Comparison of ENCODE assay signal across 10 cellular contexts in genomic region chr7:7911339-7911738, GRCh38. TPM values are rescaled to one million over a fixed set of nuclear protein-coding genes. Genes with fewer than 3 reads are reported as not detected.
A peak's percentile ranks its signal among the peaks of the same experiment; 100 is the strongest.
DNase-seq lines count a peak whose midpoint lies in the region; ATAC-seq and TF ChIP-seq lines count a peak whose summit lies in the region.
"Had no signal": no experiment of that assay in that cellular context is flagged by ENCODE, and none has a peak within 500 bp of the region (broad histone marks: within the 10 kb centered on the region; RNA-seq: fewer than 3 reads in every experiment).

No MANE protein-coding gene starts in this region.

- ATAC-seq in upper lobe of right lung (peak; percentile 74), aorta (ENCODE audit: low FRiP score) (no peak), right cardiac atrium (no peak)

- H3K36me3 Mint-ChIP-seq in MCF 10A (ENCODE audit: insufficient read depth, unreplicated experiment), result no peaks in the 10 kb centered on the region

- no peak overlapping the region for H3K4me3 ChIP-seq in breast epithelium
- H3K4me3 ChIP-seq in SJCRH30, result no peak overlapping the region
- no peak overlapping the region for H3K4me3 ChIP-seq in upper lobe of right lung
- no peak overlapping the region for H3K4me3 ChIP-seq in aorta (ENCODE audit: low read length in 2 of 2)
- H3K4me3 ChIP-seq in right cardiac atrium (ENCODE audit: low read length), result no peak overlapping the region

- BruUV-seq in MCF 10A (replicated peaks; lab: Mats Ljungman, UMichigan), result no TSS peak

- intact Hi-C loops in MCF 10A (cut with micrococcal nuclease) (no loop called here), breast epithelium (cut with DNase I; ENCODE audit: low total_unique reads) (no loop called here), upper lobe of right lung (cut with DNase I) (no loop called here), aorta (cut with DNase I) (no loop called here), right cardiac atrium (cut with DNase I) (no loop called here)

- DNase-seq in MCF 10A (ENCODE audit: unreplicated experiment) (peak; percentile 33), breast epithelium (ENCODE audit: low spot score in 2 of 2) (no peak), SJCRH30 (peak; percentile 65 to 80), glomerular visceral epithelial cell (ENCODE audit: extremely low spot score) (peak; percentile 50), upper lobe of right lung (no peak), aorta (no peak), right cardiac atrium (no peak), NCI-H446 treated with DMSO at 0.1 percent for 48 hours (lab: John Stamatoyannopoulos, UW) (no peak)
- DNase-seq: hypothalamus, NCI-H2081 had no signal

- H3K27me3 Mint-ChIP-seq in MCF 10A (ENCODE audit: insufficient read depth, unreplicated experiment), result no peaks in the 10 kb centered on the region

- POLR2A ChIA-PET in MCF 10A (lab: Yijun Ruan, JAX), result interaction anchor here (0.9 to 3.8 kb wide), 2 partner anchors 14 to 57 kb away, joined by 3 to 15 read pairs; partner anchors contain the start of gene GLCCI1

- no peaks in the 10 kb centered on the region for H3K36me3 ChIP-seq in breast epithelium
- H3K36me3 ChIP-seq in SJCRH30, result no peaks in the 10 kb centered on the region
- no peaks in the 10 kb centered on the region for H3K36me3 ChIP-seq in upper lobe of right lung
- no peaks in the 10 kb centered on the region for H3K36me3 ChIP-seq in aorta (ENCODE audit: control insufficient read depth in 1 of 2, insufficient read depth in 2 of 2, low read length in 1 of 2)

- no peak for TF ChIP-seq POLR2A in breast epithelium (IDR thresholded peaks at IDR 0.05)

- H3K27ac ChIP-seq in breast epithelium, result no peak overlapping the region
- H3K27ac ChIP-seq in SJCRH30, result peak overlapping the region; percentile 33
- H3K27ac ChIP-seq in upper lobe of right lung, result peak overlapping the region; percentile 21
- H3K27ac ChIP-seq in aorta (ENCODE audit: low read depth in 1 of 2, low read length in 2 of 2), result no peak overlapping the region
- no peak overlapping the region for H3K27ac ChIP-seq in right cardiac atrium (ENCODE audit: low read length)

- 56 to 64% methylated on average over 3 of the region's 3 CpGs for WGBS in aorta, 2 donors
- 73% methylated on average over 3 of the region's 3 CpGs for WGBS in right cardiac atrium

- H3K4me1 ChIP-seq in breast epithelium (no peaks in the 10 kb centered on the region), SJCRH30 (peaks cover 48% of the 10 kb centered on the region), upper lobe of right lung (peaks cover 6% of the 10 kb centered on the region), aorta (ENCODE audit: control insufficient read depth in 1 of 2, insufficient read depth in 2 of 2, low read length in 2 of 2) (no peaks in the 10 kb centered on the region), right cardiac atrium (ENCODE audit: control insufficient read depth, insufficient read depth, low read length) (no peaks in the 10 kb centered on the region)

- H3K4me3 Mint-ChIP-seq in MCF 10A (ENCODE audit: unreplicated experiment), result no peak overlapping the region

- H3K9me3 Mint-ChIP-seq in MCF 10A (ENCODE audit: unreplicated experiment), result no peaks in the 10 kb centered on the region

- peaks cover 14% of the 10 kb centered on the region for H3K4me1 Mint-ChIP-seq in MCF 10A (ENCODE audit: insufficient read depth, unreplicated experiment)

- peak overlapping the region; percentile 93 for H3K27ac Mint-ChIP-seq in MCF 10A (ENCODE audit: low read depth, unreplicated experiment)

- H3K9me3 ChIP-seq in breast epithelium (no peaks in the 10 kb centered on the region), SJCRH30 (replicated peaks) (no peaks in the 10 kb centered on the region), upper lobe of right lung (no peaks in the 10 kb centered on the region), aorta (ENCODE audit: control insufficient read depth, low read length) (no peaks in the 10 kb centered on the region), right cardiac atrium (ENCODE audit: control insufficient read depth, low read length) (no peaks in the 10 kb centered on the region)

- H3K27me3 ChIP-seq in breast epithelium, result no peaks in the 10 kb centered on the region
- H3K27me3 ChIP-seq in SJCRH30, result no peaks in the 10 kb centered on the region
- H3K27me3 ChIP-seq in upper lobe of right lung, result no peaks in the 10 kb centered on the region
- no peaks in the 10 kb centered on the region for H3K27me3 ChIP-seq in aorta (ENCODE audit: control insufficient read depth in 1 of 2, insufficient read depth in 2 of 2, low read length in 1 of 2)
- no peaks in the 10 kb centered on the region for H3K27me3 ChIP-seq in right cardiac atrium (ENCODE audit: control insufficient read depth, insufficient read depth)

- TF ChIP-seq CTCF in MCF 10A (IDR thresholded peaks at IDR 0.05; ENCODE audit: unreplicated experiment), result no peak
- no peak for TF ChIP-seq CTCF in breast epithelium (IDR thresholded peaks at IDR 0.05)
- no peak for TF ChIP-seq CTCF in upper lobe of right lung (IDR thresholded peaks at IDR 0.05)

- CTCF ChIA-PET in MCF 10A (lab: Yijun Ruan, JAX), result no interaction called here

RNA-seq across cellular contexts. Expression of gene GLCCI1, which starts 57.3 kb away (rescaled TPM):
- total RNA-seq in MCF 10A (2022), result 5.3 and 7.4 TPM in 2 replicates
- total RNA-seq in breast epithelium, result 10 to 100 TPM; 11.7 to 29.1 (median 18.4) TPM
- total RNA-seq in SJCRH30 (2014; rRNA removed; shearing (Covaris generic)), result 9.1 and 11.8 TPM in 2 replicates
- total RNA-seq in upper lobe of right lung, result 45.1 TPM
- 10 to 100 TPM in 1 of 2 donors, 1 to 10 TPM in 1; 8.4 to 12.0 TPM for total RNA-seq in aorta
- 1 to 10 TPM; 2.1 to 7.5 TPM for polyA plus RNA-seq in aorta
- 1 to 10 TPM; 4.7 to 8.3 (median 6.8) TPM for total RNA-seq in right cardiac atrium
- 2.0 TPM for polyA plus RNA-seq in right cardiac atrium

Comparison
In these comparisons a context has a peak if more than half of its experiments do, and no peak if none do; other contexts are left out.
1. DNase-seq: peak in MCF 10A (single experiment), SJCRH30 (2 of 2) and glomerular visceral epithelial cell (single experiment); none in breast epithelium (0 of 2), upper lobe of right lung (single experiment), aorta (0 of 2), right cardiac atrium (0 of 3) and NCI-H446 treated with DMSO at 0.1 percent for 48 hours (single experiment).
2. H3K27ac ChIP-seq: peak in SJCRH30 (single experiment) and upper lobe of right lung (single experiment); none in breast epithelium (0 of 2), aorta (0 of 2) and right cardiac atrium (single experiment).